ENCODE assay signal across 12 cellular contexts in genomic region chr22:45336971-45337431, GRCh38. TPM values are rescaled to one million over a fixed set of nuclear protein-coding genes. Genes with fewer than 3 reads are reported as not detected.
DNase-seq lines count a peak whose midpoint lies in the region; ATAC-seq lines count a peak whose summit lies in the region.
"Had no signal": no experiment of that assay in that cellular context is flagged by ENCODE, and none has a peak within 500 bp of the region (broad histone marks: within the 10 kb centered on the region; RNA-seq: fewer than 3 reads in every experiment).

No MANE protein-coding gene starts in this region.

- intact Hi-C loops in left ventricle myocardium superior (cut with micrococcal nuclease), result no loop called here

- H3K27me3 ChIP-seq in GM23248 (replicated peaks; ENCODE audit: insufficient read depth), result no peaks in the 10 kb centered on the region
- H3K27me3 ChIP-seq in rectal smooth muscle tissue (ENCODE audit: control insufficient read depth, insufficient read depth, low read length), result no peaks in the 10 kb centered on the region

- H3K4me3 ChIP-seq in GM23248 (no peak overlapping the region), rectal smooth muscle tissue (ENCODE audit: low read length) (no peak overlapping the region)

- no peaks in the 10 kb centered on the region for H3K79me2 ChIP-seq in GM23248 (ENCODE audit: insufficient read depth)

- peaks cover 11% of the 10 kb centered on the region for H3K4me1 ChIP-seq in GM23248 (ENCODE audit: insufficient read depth)
- peaks cover 6% of the 10 kb centered on the region for H3K4me1 ChIP-seq in rectal smooth muscle tissue (ENCODE audit: control insufficient read depth, insufficient read depth, low read length)

- 60 to 65% methylated on average over 16 to 18 of the region's 18 CpGs for WGBS in GM23248 (ENCODE audit: low coverage in 1 of 2, low lambda C conversion rate in 2 of 2, missing lambda C conversion rate in 2 of 2), 2 experiments

- peaks cover 46% of the 10 kb centered on the region for H3K4me1 Mint-ChIP-seq in activated CD8-positive, alpha-beta T cell treated with anti-CD3 and anti-CD28 coated beads, Interleukin-2, amount 10 ng/mL, durations not matched to agents 7 days and 5 days (ENCODE audit: low read depth)

- no peaks in the 10 kb centered on the region for H3K9me2 ChIP-seq in GM23248 (ENCODE audit: insufficient read depth)

- no peaks in the 10 kb centered on the region for H4K20me1 ChIP-seq in GM23248 (ENCODE audit: insufficient read depth)

- H3K27me3 Mint-ChIP-seq in activated CD8-positive, alpha-beta T cell treated with anti-CD3 and anti-CD28 coated beads, Interleukin-2, amount 10 ng/mL, durations not matched to agents 7 days and 5 days (ENCODE audit: low read depth), result no peaks in the 10 kb centered on the region

- H3K36me3 ChIP-seq in GM23248 (ENCODE audit: low read depth) (peaks cover 9% of the 10 kb centered on the region; the same call in 1 of the 2 replicates), rectal smooth muscle tissue (ENCODE audit: control insufficient read depth, insufficient read depth, low read length) (peaks cover 7% of the 10 kb centered on the region)

- H3F3A ChIP-seq in GM23248 (ENCODE audit: insufficient read depth), result 0 out of 2 replicates have a peak, but pooled peaks cover 7% of the 10 kb centered on the region

- H2AFZ ChIP-seq in GM23248, result no peak overlapping the region

- no peak for ATAC-seq in activated CD8-positive, alpha-beta T cell treated with anti-CD3 and anti-CD28 coated beads, Interleukin-2, amount 10 ng/mL, durations not matched to agents 7 days and 5 days
- ATAC-seq in left ventricle myocardium superior (peak; percentile 47), GM21723 (IDR thresholded peaks at IDR 0.05; ENCODE audit: unreplicated experiment) (no peak), HG03521 (IDR thresholded peaks at IDR 0.05; ENCODE audit: unreplicated experiment) (no peak), HG02678 (IDR thresholded peaks at IDR 0.05; ENCODE audit: unreplicated experiment) (no peak)

- POLR2A ChIA-PET in activated CD8-positive, alpha-beta T cell treated with anti-CD3 and anti-CD28 coated beads, Interleukin-2, amount 10 ng/mL, durations not matched to agents 7 days and 5 days (lab: Charles Lee), result no interaction called here

- peak overlapping the region; percentile 69 for H3K27ac Mint-ChIP-seq in activated CD8-positive, alpha-beta T cell treated with anti-CD3 and anti-CD28 coated beads, Interleukin-2, amount 10 ng/mL, durations not matched to agents 7 days and 5 days

- peaks cover 64% of the 10 kb centered on the region for H3K36me3 Mint-ChIP-seq in activated CD8-positive, alpha-beta T cell treated with anti-CD3 and anti-CD28 coated beads, Interleukin-2, amount 10 ng/mL, durations not matched to agents 7 days and 5 days (ENCODE audit: low read depth)

- H3K4me3 Mint-ChIP-seq in activated CD8-positive, alpha-beta T cell treated with anti-CD3 and anti-CD28 coated beads, Interleukin-2, amount 10 ng/mL, durations not matched to agents 7 days and 5 days, result no peak overlapping the region

- no peaks in the 10 kb centered on the region for H3K9me3 ChIP-seq in GM23248 (ENCODE audit: low read depth)

- in situ Hi-C loops in GM23248 (cut with MboI), result no loop called here

- CTCF ChIA-PET in activated CD8-positive, alpha-beta T cell treated with anti-CD3 and anti-CD28 coated beads, Interleukin-2, amount 10 ng/mL, durations not matched to agents 7 days and 5 days (lab: Charles Lee), result no interaction called here

- DNase-seq in GM23248 (peak; percentile 8), left ventricle myocardium superior (peak; percentile 92), MV-4-11 (lab: John Stamatoyannopoulos, UW) (no peak)
- no peak for DNase-seq in activated CD8-positive, alpha-beta T cell treated with anti-CD3 and anti-CD28 coated beads, Interleukin-2, amount 10 ng/mL, durations not matched to agents 7 days and 5 days
- DNase-seq: NCI-H526 treated with DMSO at 0.1 percent for 48 hours, occipital lobe, trophoblast cell had no signal

- H3K27ac ChIP-seq in GM23248 (no peak overlapping the region), rectal smooth muscle tissue (ENCODE audit: low read depth, low read length) (peak overlapping the region; percentile 44)

- H3K4me2 ChIP-seq in GM23248 (ENCODE audit: unreplicated experiment), result no peak overlapping the region

- H3K9ac ChIP-seq in GM23248 (no peak overlapping the region), rectal smooth muscle tissue (ENCODE audit: low read length) (no peak overlapping the region)

- H3K9me3 Mint-ChIP-seq in activated CD8-positive, alpha-beta T cell treated with anti-CD3 and anti-CD28 coated beads, Interleukin-2, amount 10 ng/mL, durations not matched to agents 7 days and 5 days (ENCODE audit: insufficient read depth), result no peaks in the 10 kb centered on the region

RNA-seq across cellular contexts. Expression of gene FAM118A, which starts 27.3 kb away (rescaled TPM):
- 5.2 and 11.1 TPM in 2 replicates for total RNA-seq in GM23248 (2014; rRNA removed; shearing (Covaris generic))
- 8.0 and 8.5 TPM in 2 replicates for polyA plus RNA-seq in GM23248 (2016; fragmentation: Nextera tagmentation; extraction: Ambion mirVana)
- 10 to 100 TPM; 50.6 to 50.7 TPM for total RNA-seq in activated CD8-positive, alpha-beta T cell treated with anti-CD3 and anti-CD28 coated beads, Interleukin-2, amount 10 ng/mL, durations not matched to agents 7 days and 5 days
- 20.7 TPM for total RNA-seq in left ventricle myocardium superior

RNA-seq across cellular contexts. Expression of gene UPK3A, which starts 52.3 kb away (rescaled TPM):
- not detected in 2 replicates for total RNA-seq in GM23248 (2014; rRNA removed; shearing (Covaris generic))
- polyA plus RNA-seq in GM23248 (2016; fragmentation: Nextera tagmentation; extraction: Ambion mirVana), result not detected in 2 replicates
- not detected for total RNA-seq in activated CD8-positive, alpha-beta T cell treated with anti-CD3 and anti-CD28 coated beads, Interleukin-2, amount 10 ng/mL, durations not matched to agents 7 days and 5 days
- total RNA-seq in left ventricle myocardium superior, result 0.25 TPM
- total RNA-seq: G401, occipital lobe had no signal

Comparison
In these comparisons a context has a peak if more than half of its experiments do, and no peak if none do; other contexts are left out.
1. DNase-seq: peak in GM23248 (single experiment) and left ventricle myocardium superior (single experiment); none in activated CD8-positive, alpha-beta T cell treated with anti-CD3 and anti-CD28 coated beads, Interleukin-2, amount 10 ng/mL, durations not matched to agents 7 days and 5 days (single experiment) and MV-4-11 (single experiment).